Comparison of ENCODE assay signal across 1 cellular context in genomic region chrX:154015581-154016264, GRCh38.
TF ChIP-seq lines count a peak whose summit lies in the region.

No MANE protein-coding gene starts in this region.

TF ChIP-seq in WTC11, 78 proteins besides CTCF, POLR2A, EP300 and RAD21 (continued from another document):
- TF ChIP-seq SMAD3 (CRISPR knock-in tag; IDR thresholded peaks at IDR 0.05; ENCODE audit: borderline replicate concordance), result no peak
- TF ChIP-seq, protein P1, sequence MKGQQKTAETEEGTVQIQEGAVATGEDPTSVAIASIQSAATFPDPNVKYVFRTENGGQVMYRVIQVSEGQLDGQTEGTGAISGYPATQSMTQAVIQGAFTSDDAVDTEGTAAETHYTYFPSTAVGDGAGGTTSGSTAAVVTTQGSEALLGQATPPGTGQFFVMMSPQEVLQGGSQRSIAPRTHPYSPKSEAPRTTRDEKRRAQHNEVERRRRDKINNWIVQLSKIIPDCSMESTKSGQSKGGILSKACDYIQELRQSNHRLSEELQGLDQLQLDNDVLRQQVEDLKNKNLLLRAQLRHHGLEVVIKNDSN (CRISPR knock-in tag; IDR thresholded peaks at IDR 0.05), result no peak
- TF ChIP-seq RELA (CRISPR knock-in tag; IDR thresholded peaks at IDR 0.05; ENCODE audit: borderline replicate concordance), result no peak
- no peak for TF ChIP-seq SP1 (CRISPR knock-in tag; conservative IDR thresholded peaks at IDR 0.05)
- no peak for TF ChIP-seq ETV6 (CRISPR knock-in tag; IDR thresholded peaks at IDR 0.05)
- TF ChIP-seq MYBL2 (CRISPR knock-in tag; IDR thresholded peaks at IDR 0.05), result no peak
- no peak for TF ChIP-seq CBFB (CRISPR knock-in tag; IDR thresholded peaks at IDR 0.05; ENCODE audit: low read depth)
- TF ChIP-seq, protein P2, sequence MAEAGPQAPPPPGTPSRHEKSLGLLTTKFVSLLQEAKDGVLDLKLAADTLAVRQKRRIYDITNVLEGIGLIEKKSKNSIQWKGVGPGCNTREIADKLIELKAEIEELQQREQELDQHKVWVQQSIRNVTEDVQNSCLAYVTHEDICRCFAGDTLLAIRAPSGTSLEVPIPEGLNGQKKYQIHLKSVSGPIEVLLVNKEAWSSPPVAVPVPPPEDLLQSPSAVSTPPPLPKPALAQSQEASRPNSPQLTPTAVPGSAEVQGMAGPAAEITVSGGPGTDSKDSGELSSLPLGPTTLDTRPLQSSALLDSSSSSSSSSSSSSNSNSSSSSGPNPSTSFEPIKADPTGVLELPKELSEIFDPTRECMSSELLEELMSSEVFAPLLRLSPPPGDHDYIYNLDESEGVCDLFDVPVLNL (CRISPR knock-in tag; IDR thresholded peaks at IDR 0.05; ENCODE audit: borderline replicate concordance, low read depth), result no peak
- TF ChIP-seq ZSCAN18 (CRISPR knock-in tag; IDR thresholded peaks at IDR 0.05), result no peak
- TF ChIP-seq, protein P3, sequence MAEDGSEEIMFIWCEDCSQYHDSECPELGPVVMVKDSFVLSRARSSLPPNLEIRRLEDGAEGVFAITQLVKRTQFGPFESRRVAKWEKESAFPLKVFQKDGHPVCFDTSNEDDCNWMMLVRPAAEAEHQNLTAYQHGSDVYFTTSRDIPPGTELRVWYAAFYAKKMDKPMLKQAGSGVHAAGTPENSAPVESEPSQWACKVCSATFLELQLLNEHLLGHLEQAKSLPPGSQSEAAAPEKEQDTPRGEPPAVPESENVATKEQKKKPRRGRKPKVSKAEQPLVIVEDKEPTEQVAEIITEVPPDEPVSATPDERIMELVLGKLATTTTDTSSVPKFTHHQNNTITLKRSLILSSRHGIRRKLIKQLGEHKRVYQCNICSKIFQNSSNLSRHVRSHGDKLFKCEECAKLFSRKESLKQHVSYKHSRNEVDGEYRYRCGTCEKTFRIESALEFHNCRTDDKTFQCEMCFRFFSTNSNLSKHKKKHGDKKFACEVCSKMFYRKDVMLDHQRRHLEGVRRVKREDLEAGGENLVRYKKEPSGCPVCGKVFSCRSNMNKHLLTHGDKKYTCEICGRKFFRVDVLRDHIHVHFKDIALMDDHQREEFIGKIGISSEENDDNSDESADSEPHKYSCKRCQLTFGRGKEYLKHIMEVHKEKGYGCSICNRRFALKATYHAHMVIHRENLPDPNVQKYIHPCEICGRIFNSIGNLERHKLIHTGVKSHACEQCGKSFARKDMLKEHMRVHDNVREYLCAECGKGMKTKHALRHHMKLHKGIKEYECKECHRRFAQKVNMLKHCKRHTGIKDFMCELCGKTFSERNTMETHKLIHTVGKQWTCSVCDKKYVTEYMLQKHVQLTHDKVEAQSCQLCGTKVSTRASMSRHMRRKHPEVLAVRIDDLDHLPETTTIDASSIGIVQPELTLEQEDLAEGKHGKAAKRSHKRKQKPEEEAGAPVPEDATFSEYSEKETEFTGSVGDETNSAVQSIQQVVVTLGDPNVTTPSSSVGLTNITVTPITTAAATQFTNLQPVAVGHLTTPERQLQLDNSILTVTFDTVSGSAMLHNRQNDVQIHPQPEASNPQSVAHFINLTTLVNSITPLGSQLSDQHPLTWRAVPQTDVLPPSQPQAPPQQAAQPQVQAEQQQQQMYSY (CRISPR knock-in tag; IDR thresholded peaks at IDR 0.05), result no peak
